21 cellular contexts compared by ENCODE assay signal in the genomic region with DNA sequence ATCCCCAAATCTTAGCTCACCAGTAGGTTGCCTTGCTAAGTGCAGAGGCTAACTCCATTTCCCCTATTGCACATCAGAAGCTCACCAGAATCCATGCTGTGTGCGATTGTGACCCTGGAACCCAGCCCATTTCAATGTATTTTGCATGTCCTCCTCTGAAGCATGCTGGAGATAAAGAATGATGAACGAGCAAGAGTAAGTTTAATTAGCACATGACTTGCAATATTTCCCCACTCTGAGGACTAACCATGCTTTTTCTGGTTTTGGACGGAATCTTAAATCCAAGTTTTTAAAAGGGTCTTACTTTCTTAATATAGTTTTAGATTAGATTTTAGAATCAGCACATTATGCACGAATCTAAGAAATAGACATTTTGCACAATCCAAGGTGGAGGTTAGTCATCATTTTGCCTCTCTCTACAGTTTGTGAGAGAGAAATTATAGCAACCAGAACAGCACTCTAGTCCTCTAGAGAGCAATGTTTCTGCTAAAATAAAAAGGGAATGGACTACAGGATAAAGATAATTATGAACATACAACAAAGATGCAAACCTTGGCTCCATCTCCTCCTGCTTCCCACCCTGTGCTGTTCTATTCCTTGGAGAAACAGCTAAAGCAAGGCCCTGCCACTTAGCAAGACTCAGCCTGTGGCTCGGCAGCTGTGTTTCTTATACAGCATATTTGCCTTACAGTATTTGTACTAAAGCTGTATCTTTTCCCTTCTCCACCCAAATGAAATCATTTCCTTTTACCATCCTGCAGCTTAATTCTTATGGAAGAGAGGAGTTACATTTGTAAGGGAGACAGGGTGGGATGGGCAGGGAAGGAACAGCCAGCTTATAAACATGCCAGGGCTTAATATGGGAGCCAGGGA. TPM values are rescaled to one million over a fixed set of nuclear protein-coding genes. Genes with fewer than 3 reads are reported as not detected.
A peak's percentile ranks its signal among the peaks of the same experiment; 100 is the strongest.
DNase-seq lines count a peak whose midpoint lies in the region; ATAC-seq, FAIRE-seq and TF ChIP-seq lines count a peak whose summit lies in the region.
"Had no signal": no experiment of that assay in that cellular context is flagged by ENCODE, and none has a peak within 500 bp of the region (broad histone marks: within the 10 kb centered on the region; RNA-seq: fewer than 3 reads in every experiment).

No MANE protein-coding gene starts in this region.

- H3K4me3 ChIP-seq in IMR-90 (ENCODE audit: insufficient read depth, low read depth, low read length): no peak overlapping the region
- no peak overlapping the region for H3K4me3 ChIP-seq in endothelial cell of umbilical vein (replicated peaks in 1 of 3; ENCODE audit: insufficient read depth in 1 of 3, low read depth in 1 of 3, low read length in 3 of 3)
- H3K4me3 ChIP-seq in smooth muscle cell: no peak overlapping the region

- H3K56ac ChIP-seq in IMR-90 (ENCODE audit: extremely low read depth, insufficient read depth, low read length): peak overlapping the region; percentile 24; the same call in 1 of the 2 replicates

- in situ Hi-C loops in IMR-90 (cut with MboI; ENCODE audit: low sequenced_read_pairs): no loop called here

- BruUV-seq in IMR-90 (replicated peaks; lab: Mats Ljungman, UMichigan): no TSS peak
- BruUV-seq in endothelial cell of umbilical vein (replicated peaks; lab: Mats Ljungman, UMichigan): no TSS peak

- dilution Hi-C loops in IMR-90 (cut with HindIII; ENCODE audit: low sequenced_read_pairs, unreplicated experiment) (no loop called here), endothelial cell of umbilical vein (cut with MboI; ENCODE audit: extremely low pct_ligation_motif_present, low sequenced_read_pairs) (no loop called here)

- no peaks in the 10 kb centered on the region for H3K79me1 ChIP-seq in IMR-90 (ENCODE audit: low read depth in 1 of 2, low read length in 2 of 2)

- TF ChIP-seq CTCF in IMR-90 (conservative IDR thresholded peaks at IDR 0.05; ENCODE audit: low read depth, low read length): no peak
- TF ChIP-seq CTCF in endothelial cell of umbilical vein (IDR thresholded peaks at IDR 0.05; ENCODE audit: extremely low read depth in 1 of 2, insufficient read depth in 1 of 2, low read depth in 1 of 2, low read length in 2 of 2): no peak
- no peak for TF ChIP-seq CTCF in smooth muscle cell (IDR thresholded peaks at IDR 0.05; ENCODE audit: borderline replicate concordance, insufficient read depth, poor library complexity, severe bottlenecking)

- ATAC-seq in IMR-90 (ENCODE audit: low read depth) (peak; percentile 42), GM18868 (IDR thresholded peaks at IDR 0.05; ENCODE audit: unreplicated experiment) (no peak)
- ATAC-seq: natural killer cell treated with Interleukin-12 subunit alpha and Interleukin-12 subunit beta and Interleukin-15 and Interleukin-18, amount 100 ng/mL, for 72 hours; T-cell had no signal

- H3K27ac ChIP-seq in IMR-90 (ENCODE audit: insufficient read depth, low read length) (peak overlapping the region; percentile 10; the same call in 1 of the 2 replicates), endothelial cell of umbilical vein (ENCODE audit: insufficient read depth, low read depth, low read length) (no peak overlapping the region), smooth muscle cell (ENCODE audit: low read depth) (no peak overlapping the region)

- DNase-seq in IMR-90: peak; percentile 33
- peak; percentile 40 for DNase-seq in endothelial cell of umbilical vein (ENCODE audit: low read depth, low spot score)
- peak; percentile 32 for DNase-seq in inferior parietal cortex (ENCODE audit: extremely low spot score)
- DNase-seq in smooth muscle cell (lab: John Stamatoyannopoulos, UW; ENCODE audit: unreplicated experiment): no peak
- DNase-seq in NCI-H2227 treated with DMSO at 0.1 percent for 48 hours (lab: John Stamatoyannopoulos, UW): no peak
- no peak for DNase-seq in NCI-H1092 (lab: John Stamatoyannopoulos, UW)
- no peak for DNase-seq in NCI-H1694 treated with DMSO at 0.1 percent for 48 hours (lab: John Stamatoyannopoulos, UW)
- DNase-seq: activated CD4-positive, alpha-beta T cell treated with anti-CD3 and anti-CD28 coated beads, Interleukin-2, amount 50 U/mL, for 1 hour; activated CD8-positive, alpha-beta memory T cell treated with anti-CD3 and anti-CD28 coated beads, Interleukin-2, amount 50 U/mL, for 4 hours; caudate nucleus; CD8-positive, alpha-beta memory T cell; DMS79; effector CD4-positive, alpha-beta T cell; kidney; NCI-H1048; NCI-H526 treated with DMSO at 0.1 percent for 48 hours; SHP77 treated with DMSO at 0.1 percent for 48 hours; stimulated activated CD4-positive, alpha-beta T cell treated with anti-CD3 and anti-CD28 coated beads, Interleukin-15, amount 100 ng/mL, for 24 hours; T-cell had no signal

- peak overlapping the region; percentile 12 for H4K5ac ChIP-seq in IMR-90 (ENCODE audit: low read depth, low read length)

- intact Hi-C loops in IMR-90 (cut with micrococcal nuclease): no loop called here
- intact Hi-C loops in endothelial cell of umbilical vein (cut with micrococcal nuclease): no loop called here

- H2BK120ac ChIP-seq in IMR-90 (ENCODE audit: low read depth, low read length): peak overlapping the region; percentile 70

- no peaks in the 10 kb centered on the region for H3K36me3 ChIP-seq in IMR-90 (ENCODE audit: control insufficient read depth, insufficient read depth, low read length)
- no peaks in the 10 kb centered on the region for H3K36me3 ChIP-seq in endothelial cell of umbilical vein (ENCODE audit: control insufficient read depth in 2 of 2, extremely low read depth in 1 of 2, insufficient read depth in 2 of 2, low read length in 2 of 2)
- H3K36me3 ChIP-seq in smooth muscle cell (ENCODE audit: low read depth): no peaks in the 10 kb centered on the region

- peak overlapping the region; percentile 35; the same call in 1 of the 2 replicates for H4K91ac ChIP-seq in IMR-90 (ENCODE audit: insufficient read depth, low read depth, low read length)

- TF ChIP-seq RAD21 in IMR-90 (IDR thresholded peaks at IDR 0.05; ENCODE audit: low read length): no peak

- H3K9me1 ChIP-seq in IMR-90 (ENCODE audit: insufficient read depth, low read length): peaks cover 4% of the 10 kb centered on the region; the same call in 1 of the 2 replicates
- H3K9me1 ChIP-seq in endothelial cell of umbilical vein (replicated peaks; ENCODE audit: control insufficient read depth, extremely low read depth, insufficient read depth, low read length): no peaks in the 10 kb centered on the region

- POLR2A ChIA-PET in IMR-90 (lab: Charles Lee; ENCODE audit: unreplicated experiment) (no interaction called here), endothelial cell of umbilical vein (lab: Charles Lee) (interaction anchor here (0.6 to 1.1 kb wide), 3 partner anchors 12 to 203 kb away, joined by 3 to 4 read pairs (median 3); no protein-coding TSS in a partner anchor)

- H3K4me2 ChIP-seq in IMR-90 (ENCODE audit: low read depth, low read length) (peak overlapping the region; percentile 15; the same call in 1 of the 2 replicates), endothelial cell of umbilical vein (ENCODE audit: insufficient read depth, low read length) (peak overlapping the region; percentile 28), smooth muscle cell (peak overlapping the region; percentile 36)

- TF ChIP-seq POLR2A in IMR-90 (IDR thresholded peaks at IDR 0.05; ENCODE audit: low read depth, low read length) (no peak), endothelial cell of umbilical vein (IDR thresholded peaks at IDR 0.05; ENCODE audit: low read depth, low read length) (no peak)

- peak overlapping the region; percentile 65 for H3K14ac ChIP-seq in IMR-90 (replicated peaks; ENCODE audit: low read depth, low read length)

- H3K9me3 ChIP-seq in IMR-90 (ENCODE audit: control insufficient read depth, insufficient read depth, low read length): no peaks in the 10 kb centered on the region
- no peaks in the 10 kb centered on the region for H3K9me3 ChIP-seq in endothelial cell of umbilical vein (replicated peaks; ENCODE audit: control insufficient read depth, insufficient read depth, low read length)
- H3K9me3 ChIP-seq in smooth muscle cell (replicated peaks; ENCODE audit: low read depth): no peaks in the 10 kb centered on the region

- H3K4me1 ChIP-seq in IMR-90 (ENCODE audit: control insufficient read depth, insufficient read depth, low read length) (peaks cover 10% of the 10 kb centered on the region), endothelial cell of umbilical vein (ENCODE audit: control insufficient read depth, extremely low read depth, insufficient read depth, low read length) (peaks cover 17% of the 10 kb centered on the region), smooth muscle cell (ENCODE audit: low read depth) (peaks cover 11% of the 10 kb centered on the region)

- no CpG with 5 or more reads among the region's 5 CpGs for WGBS in IMR-90 (ENCODE audit: extremely low coverage in 2 of 2, insufficient read length in 1 of 2), 2 experiments
- WGBS in smooth muscle cell (ENCODE audit: low lambda C conversion rate): 74% methylated on average over 5 of the region's 5 CpGs

- peak overlapping the region; percentile 7 for H2BK5ac ChIP-seq in IMR-90 (ENCODE audit: low read depth, low read length, poor library complexity, severe bottlenecking)

- peak; percentile 83 for FAIRE-seq in endothelial cell of umbilical vein (lab: Jason Lieb, UNC)
- FAIRE-seq: kidney had no signal

- H3K79me2 ChIP-seq in endothelial cell of umbilical vein (ENCODE audit: control insufficient read depth, insufficient read depth, low read length) (no peaks in the 10 kb centered on the region), smooth muscle cell (ENCODE audit: low read depth) (no peaks in the 10 kb centered on the region)

- peak overlapping the region; percentile 51 for H2BK20ac ChIP-seq in IMR-90 (ENCODE audit: low read depth, low read length)

- peak overlapping the region; percentile 42 for H3K18ac ChIP-seq in IMR-90 (ENCODE audit: low read depth, low read length)

- H3K23ac ChIP-seq in IMR-90 (ENCODE audit: low read depth, low read length): peak overlapping the region; percentile 70

- H3F3A ChIP-seq in smooth muscle cell (ENCODE audit: low read depth): peaks cover 6% of the 10 kb centered on the region

- CTCF ChIA-PET in IMR-90 (lab: Yijun Ruan, JAX): interaction anchor here (0.6 to 1.3 kb wide), 4 partner anchors 9 to 44 kb away, joined by 3 to 7 read pairs (median 4); no protein-coding TSS in a partner anchor
- CTCF ChIA-PET in endothelial cell of umbilical vein (lab: Charles Lee): interaction anchor here (0.5 to 1.9 kb wide), 14 partner anchors 7 to 117 kb away, joined by 3 to 15 read pairs (median 4); a partner anchor contains a TSS

- H3K9ac ChIP-seq in IMR-90 (ENCODE audit: low read depth, low read length) (peak overlapping the region; percentile 5; the same call in 1 of the 2 replicates), endothelial cell of umbilical vein (replicated peaks; ENCODE audit: extremely low read depth, insufficient read depth, low read length) (no peak overlapping the region), smooth muscle cell (ENCODE audit: low read depth) (no peak overlapping the region)

- H2AK5ac ChIP-seq in IMR-90 (ENCODE audit: low read depth, low read length): peak overlapping the region; percentile 23

- peak overlapping the region; percentile 33 to 69; a peak in 3 of 4 replicates for H4K8ac ChIP-seq in IMR-90 (ENCODE audit: low read depth in 2 of 2, low read length in 2 of 2)

- no peaks in the 10 kb centered on the region for H4K20me1 ChIP-seq in IMR-90 (ENCODE audit: insufficient read depth, low read length)
- no peaks in the 10 kb centered on the region for H4K20me1 ChIP-seq in endothelial cell of umbilical vein (replicated peaks; ENCODE audit: control insufficient read depth, extremely low read depth, insufficient read depth, low read length)
- no peaks in the 10 kb centered on the region for H4K20me1 ChIP-seq in smooth muscle cell (ENCODE audit: low read depth)

- H2AFZ ChIP-seq in IMR-90 (replicated peaks; ENCODE audit: low read length, poor library complexity): peak overlapping the region; percentile 58
- peak overlapping the region; percentile 94 for H2AFZ ChIP-seq in endothelial cell of umbilical vein (ENCODE audit: low read depth, low read length)
- H2AFZ ChIP-seq in smooth muscle cell (ENCODE audit: low read depth): peak overlapping the region; percentile 75

- H2BK15ac ChIP-seq in IMR-90 (ENCODE audit: low read depth, low read length): peak overlapping the region; percentile 62; the same call in 1 of the 3 replicates

- H3K27me3 ChIP-seq in IMR-90 (ENCODE audit: control insufficient read depth, insufficient read depth, low read length) (no peaks in the 10 kb centered on the region), endothelial cell of umbilical vein (ENCODE audit: control insufficient read depth in 2 of 2, insufficient read depth in 2 of 2, low read length in 2 of 2) (no peaks in the 10 kb centered on the region), smooth muscle cell (ENCODE audit: low read depth) (peaks cover 7% of the 10 kb centered on the region)

- H3K4ac ChIP-seq in IMR-90 (ENCODE audit: low read depth, low read length): peak overlapping the region; percentile 53

- H2AK9ac ChIP-seq in IMR-90 (replicated peaks; ENCODE audit: low read depth, low read length, poor library complexity): no peak overlapping the region

RNA-seq across cellular contexts. Expression of a gene that starts 24.9 kb away (rescaled TPM):
- 29.7 and 35.8 TPM in 2 replicates for total RNA-seq in IMR-90 (2012; rRNA removed)
- 28.9 and 33.9 TPM in 2 replicates for polyA plus RNA-seq in IMR-90 (2012; rRNA removed)
- polyA plus RNA-seq in IMR-90 (2012; cell fraction: cytosol; rRNA removed): 51.0 and 61.1 TPM in 2 replicates
- 36.2 and 63.2 TPM in 2 replicates for polyA plus RNA-seq in IMR-90 (2012; cell fraction: nucleus; rRNA removed; ENCODE audit: low replicate concordance)
- 629 TPM in 2 replicates for total RNA-seq in endothelial cell of umbilical vein
- polyA plus RNA-seq in endothelial cell of umbilical vein: 370 and 384 TPM in 2 replicates
- polyA plus RNA-seq in endothelial cell of umbilical vein (2011; cell fraction: cytosol; rRNA removed): 215 and 257 TPM in 2 replicates
- 1,231 and 1,345 TPM in 2 replicates for polyA plus RNA-seq in endothelial cell of umbilical vein (2011; cell fraction: nucleus; rRNA removed)
- polyA plus RNA-seq in endothelial cell of umbilical vein (2012): 367 and 381 TPM in 2 replicates
- polyA minus RNA-seq in endothelial cell of umbilical vein: 1,043 and 1,135 TPM in 2 replicates
- not detected for polyA minus RNA-seq in endothelial cell of umbilical vein (2011; cell fraction: cytosol; rRNA and poly(A)+ RNA removed)
- 1,955 and 2,229 TPM in 2 replicates for polyA minus RNA-seq in endothelial cell of umbilical vein (2011; cell fraction: nucleus; rRNA and poly(A)+ RNA removed)
- total RNA-seq in smooth muscle cell: 25.6 and 29.4 TPM in 2 replicates
- 7.3 and 9.1 TPM in 2 replicates for polyA plus RNA-seq in smooth muscle cell
- total RNA-seq: CD8-positive, alpha-beta memory T cell; natural killer cell treated with Interleukin-12 subunit alpha and Interleukin-12 subunit beta and Interleukin-15 and Interleukin-18, amount 100 ng/mL, for 72 hours had no signal
- polyA plus RNA-seq: CD8-positive, alpha-beta memory T cell had no signal

Comparison
In these comparisons a context has a peak if more than half of its experiments do, and no peak if none do; other contexts are left out.
1. DNase-seq: peak in IMR-90 (single experiment), endothelial cell of umbilical vein (single experiment) and inferior parietal cortex (single experiment); none in smooth muscle cell (single experiment), NCI-H2227 treated with DMSO at 0.1 percent for 48 hours (single experiment), NCI-H1092 (single experiment) and NCI-H1694 treated with DMSO at 0.1 percent for 48 hours (single experiment).
2. RNA of a gene that starts 24.9 kb away (total RNA-seq): 629 TPM in endothelial cell of umbilical vein; 29.7 to 35.8 TPM in IMR-90 and 25.6 to 29.4 TPM in smooth muscle cell; every median in the first group is over 10 times any median in the second.
3. Peak in every context shown above with its lines, with median percentiles within 50 percentile points of each other: H2AFZ ChIP-seq and H3K4me2 ChIP-seq.